7 cellular contexts compared by ENCODE assay signal in genomic region chr11:44623716-44624491, GRCh38. TPM values are rescaled to one million over a fixed set of nuclear protein-coding genes. Genes with fewer than 3 reads are reported as not detected.
DNase-seq lines count a peak whose midpoint lies in the region; ATAC-seq and TF ChIP-seq lines count a peak whose summit lies in the region.

No MANE protein-coding gene starts in this region.

- H3F3A ChIP-seq in PC-9 (ENCODE audit: insufficient read depth, low read depth): no peaks in the 10 kb centered on the region

- no peak overlapping the region for H3K4me3 Mint-ChIP-seq in T-helper 17 cell

- no peak overlapping the region for H2AFZ ChIP-seq in PC-9

- peak; percentile 60 for TF ChIP-seq POLR2A in GM19193 (IDR thresholded peaks at IDR 0.05; ENCODE audit: extremely low read depth, insufficient read depth, insufficient read length)

- DNase-seq in T-helper 17 cell (peak in 1 of 3 donors; percentile 5), Right ventricle myocardium inferior (ENCODE audit: missing footprints) (peak; percentile 55), OCI-M2 (lab: John Stamatoyannopoulos, UW; ENCODE audit: unreplicated experiment) (no peak), PC-9 (no peak), RPMI8226 (no peak)

- H3K27ac ChIP-seq in skeletal muscle tissue (ENCODE audit: low read depth, low read length): peak overlapping the region; percentile 22
- no peak overlapping the region for H3K27ac ChIP-seq in PC-9

- peak overlapping the region; percentile 86 for H3K27ac Mint-ChIP-seq in T-helper 17 cell

- no peaks in the 10 kb centered on the region for H4K20me1 ChIP-seq in PC-9 (ENCODE audit: insufficient read depth)

- no peaks in the 10 kb centered on the region for H3K9me2 ChIP-seq in PC-9 (ENCODE audit: insufficient read depth)

- H3K4me2 ChIP-seq in PC-9: no peak overlapping the region

- H3K4me1 ChIP-seq in skeletal muscle tissue (ENCODE audit: control insufficient read depth in 3 of 3, insufficient read depth in 3 of 3, low read length in 3 of 3) (peaks cover 34 to 49% (median 38%) of the 10 kb centered on the region in 3 donors), PC-9 (replicated peaks; ENCODE audit: insufficient read depth) (no peaks in the 10 kb centered on the region)

- no TSS peak for BruUV-seq in PC-9 (replicated peaks; lab: Mats Ljungman, UMichigan)

- TF ChIP-seq CTCF in PC-9 (conservative IDR thresholded peaks at IDR 0.05): no peak

- peaks cover 28% of the 10 kb centered on the region for H3K4me1 Mint-ChIP-seq in T-helper 17 cell

- H3K36me3 ChIP-seq in skeletal muscle tissue (ENCODE audit: control insufficient read depth in 3 of 3, insufficient read depth in 3 of 3, low read length in 3 of 3) (peaks cover 0 to 1% (median under 1%) of the 10 kb centered on the region in 3 donors), PC-9 (ENCODE audit: low read depth) (no peaks in the 10 kb centered on the region)

- peak overlapping the region in 1 of 3 donors; percentile 47 for H3K9ac ChIP-seq in skeletal muscle tissue (ENCODE audit: low read depth in 1 of 3, low read length in 3 of 3)

- H3K27me3 Mint-ChIP-seq in T-helper 17 cell: peaks cover 1% of the 10 kb centered on the region

- H3K4me3 ChIP-seq in skeletal muscle tissue (ENCODE audit: low read length in 3 of 3) (no peak overlapping the region), PC-9 (no peak overlapping the region)

- ATAC-seq in T-helper 17 cell (no peak), Right ventricle myocardium inferior (peak; percentile 6)

- no peaks in the 10 kb centered on the region for H3K9me3 ChIP-seq in T-helper 17 cell (ENCODE audit: control insufficient read depth, low read length, poor library complexity, severe bottlenecking)
- H3K9me3 ChIP-seq in skeletal muscle tissue (ENCODE audit: control insufficient read depth in 3 of 3, low read length in 3 of 3): no peaks in the 10 kb centered on the region
- H3K9me3 ChIP-seq in PC-9 (ENCODE audit: insufficient read depth, low read depth): no peaks in the 10 kb centered on the region

- intact Hi-C loops in Right ventricle myocardium inferior (cut with DNase I) (no loop called here), PC-9 (cut with micrococcal nuclease; ENCODE audit: unreplicated experiment) (loop anchor here (5.0 kb wide), 3 partner anchors 103 to 268 kb away; partner anchors contain the start of gene TSPAN18)

- POLR2A ChIA-PET in PC-9 (lab: Charles Lee; ENCODE audit: unreplicated experiment): no interaction called here

- peaks cover 2% of the 10 kb centered on the region for H3K36me3 Mint-ChIP-seq in T-helper 17 cell (ENCODE audit: low read depth)

- no peaks in the 10 kb centered on the region for H3K27me3 ChIP-seq in skeletal muscle tissue (ENCODE audit: control insufficient read depth in 3 of 3, insufficient read depth in 3 of 3, low read length in 3 of 3)
- H3K27me3 ChIP-seq in PC-9 (ENCODE audit: insufficient read depth, low read depth): peaks cover 27% of the 10 kb centered on the region

- H3K79me2 ChIP-seq in PC-9 (ENCODE audit: low read depth): no peaks in the 10 kb centered on the region

- CTCF ChIA-PET in PC-9 (lab: Charles Lee): no interaction called here

RNA-seq across cellular contexts. Expression of gene CD82, which starts 58.4 kb away (rescaled TPM):
- total RNA-seq in T-helper 17 cell: 100 to 1,000 TPM; 112 to 146 TPM
- total RNA-seq in Right ventricle myocardium inferior: 47.7 TPM
- total RNA-seq in skeletal muscle tissue: 35.5 TPM
- 30.7 and 46.0 TPM in 2 replicates for total RNA-seq in PC-9 (2021)
